11 cellular contexts compared by ENCODE assay signal in genomic region chr3:31176045-31176444, GRCh38.
"Had no signal": no experiment of that assay in that cellular context is flagged by ENCODE, and none has a peak within 500 bp of the region (broad histone marks: within the 10 kb centered on the region; RNA-seq: fewer than 3 reads in every experiment).

No MANE protein-coding gene starts in this region.

- H3K36me3 ChIP-seq: HAP-1 had no signal

- H3K4me1 ChIP-seq: HAP-1 had no signal

- H3K9ac ChIP-seq: GM23248 had no signal

- ATAC-seq: GM23338, HCT116 had no signal

- H2AFZ ChIP-seq: GM23248, GM23338 had no signal

- H3K9me3 ChIP-seq: HAP-1 had no signal

- H3K27ac ChIP-seq: GM23248 had no signal

- FAIRE-seq: H1, H54 had no signal

- H3K4me2 ChIP-seq: GM23338 had no signal

- H3K4me3 ChIP-seq: GM23248, GM23338, HAP-1 had no signal

- DNase-seq: GM23248, GOT3, H7, H9, HCEC 1CT, HFFc6 had no signal
